8 cellular contexts compared by ENCODE assay signal in genomic region chr3:13480340-13481318, GRCh38. TPM values are rescaled to one million over a fixed set of nuclear protein-coding genes. Genes with fewer than 3 reads are reported as not detected.
DNase-seq lines count a peak whose midpoint lies in the region; ATAC-seq and TF ChIP-seq lines count a peak whose summit lies in the region.

No MANE protein-coding gene starts in this region.

- TF ChIP-seq POLR2A in body of pancreas (IDR thresholded peaks at IDR 0.05) (peak; percentile 71 to 85 (median 84)), spleen (IDR thresholded peaks at IDR 0.05) (no peak)

- H3K27me3 ChIP-seq in BJ (ENCODE audit: control insufficient read depth, insufficient read depth, low read length) (no peaks in the 10 kb centered on the region), OCI-LY1 (ENCODE audit: insufficient read depth, low read length) (0 out of 2 replicates have a peak, but pooled peaks cover 3% of the 10 kb centered on the region), body of pancreas (no peaks in the 10 kb centered on the region), spleen (replicated peaks in 1 of 7) (no peaks in the 10 kb centered on the region)

- ATAC-seq in GM21528 (IDR thresholded peaks at IDR 0.05; ENCODE audit: low FRiP score, unreplicated experiment) (peak; percentile 29), body of pancreas (peak; percentile 55)

- H2AFZ ChIP-seq in OCI-LY1 (ENCODE audit: low read length): no peak overlapping the region

- POLR2A ChIA-PET in BJ (lab: Charles Lee): interaction anchor here (0.6 to 0.8 kb wide), 4 partner anchors 400 to 1467 kb away, joined by 3 to 14 read pairs (median 6); partner anchors contain the start of gene NR2C2

- no peaks in the 10 kb centered on the region for H3F3A ChIP-seq in OCI-LY1 (ENCODE audit: insufficient read depth, low read length)

- intact Hi-C loops in body of pancreas (cut with DNase I): no loop called here
- intact Hi-C loops in spleen (cut with DNase I; ENCODE audit: low total_unique reads): no loop called here

- H3K9me3 ChIP-seq in OCI-LY1 (ENCODE audit: low read length): no peaks in the 10 kb centered on the region
- H3K9me3 ChIP-seq in body of pancreas: no peaks in the 10 kb centered on the region
- no peaks in the 10 kb centered on the region for H3K9me3 ChIP-seq in spleen

- 11 to 56% methylated on average over 4 to 34 of the region's 70 CpGs for WGBS in body of pancreas, 2 donors
- WGBS in spleen, 5 donors: 21 to 35% (median 31%) methylated on average over 42 to 70 of the region's 70 CpGs

- TF ChIP-seq CTCF in BJ (IDR thresholded peaks at IDR 0.05; ENCODE audit: insufficient read depth, low read depth, low read length) (no peak), OCI-LY1 (IDR thresholded peaks at IDR 0.05; ENCODE audit: low read length) (no peak), body of pancreas (IDR thresholded peaks at IDR 0.05) (peak in 2 of 7 experiments; percentile 9 to 27), spleen (IDR thresholded peaks at IDR 0.05 in 8 of 11, conservative IDR thresholded peaks at IDR 0.05 in 3 of 11) (no peak)

- peak overlapping the region; percentile 66 for H3K4me2 ChIP-seq in OCI-LY1 (ENCODE audit: low read length)

- H4K20me1 ChIP-seq in OCI-LY1 (ENCODE audit: insufficient read depth, low read length): no peaks in the 10 kb centered on the region

- H3K27ac ChIP-seq in OCI-LY1 (ENCODE audit: low read depth, low read length, poor library complexity, severe bottlenecking): no peak overlapping the region
- H3K27ac ChIP-seq in body of pancreas: peak overlapping the region; percentile 89 to 96 (median 93)
- peak overlapping the region in 6 of 8 donors; percentile 87 to 93 (median 92) for H3K27ac ChIP-seq in spleen

- H3K4me3 ChIP-seq in BJ (ENCODE audit: low read depth, low read length) (peak overlapping the region; percentile 48), OCI-LY1 (ENCODE audit: low read depth, low read length, poor library complexity, severe bottlenecking) (peak overlapping the region; percentile 70), body of pancreas (peak overlapping the region; percentile 34 to 37), spleen (peak overlapping the region; percentile 49 to 91 (median 70))

- CTCF ChIA-PET in BJ (lab: Yijun Ruan, JAX): interaction anchor here (0.6 to 13.8 kb wide), 9 partner anchors 15 to 389 kb away, joined by 3 to 107 read pairs (median 6); no protein-coding TSS in a partner anchor

- H3K36me3 ChIP-seq in BJ (ENCODE audit: control insufficient read depth, insufficient read depth, low read length) (peaks cover 2% of the 10 kb centered on the region; the same call in 1 of the 2 replicates), OCI-LY1 (ENCODE audit: insufficient read depth, low read length) (no peaks in the 10 kb centered on the region), body of pancreas (replicated peaks in 1 of 2; ENCODE audit: insufficient read depth in 1 of 2, low read depth in 2 of 2) (no peaks in the 10 kb centered on the region), spleen (no peaks in the 10 kb centered on the region)

- no peaks in the 10 kb centered on the region for H3K9me2 ChIP-seq in OCI-LY1 (ENCODE audit: low read depth, low read length)

- H3K4me1 ChIP-seq in OCI-LY1 (ENCODE audit: insufficient read depth, low read length, severe bottlenecking) (peaks cover 12% of the 10 kb centered on the region), body of pancreas (peaks cover 63% of the 10 kb centered on the region), spleen (peaks cover 6 to 39% (median 26%) of the 10 kb centered on the region in 6 donors)

- no peak for DNase-seq in BJ (ENCODE audit: low read depth)
- peak; percentile 84 to 93 (median 92) for DNase-seq in body of pancreas
- peak; percentile 11 for DNase-seq in iris pigment epithelial cell (ENCODE audit: low read depth)
- peak; percentile 84 for DNase-seq in spleen
- no peak for DNase-seq in NCI-H510A treated with DMSO at 0.1 percent for 48 hours (lab: John Stamatoyannopoulos, UW)
- no peak for DNase-seq in EL

- H3K9ac ChIP-seq in OCI-LY1 (ENCODE audit: low read length): no peak overlapping the region; the same call in 1 of the 2 replicates

- no peaks in the 10 kb centered on the region for H3K79me2 ChIP-seq in OCI-LY1 (ENCODE audit: insufficient read depth, low read length)

RNA-seq across cellular contexts. Expression of gene HDAC11, which starts 0.5 kb away (rescaled TPM):
- polyA plus RNA-seq in BJ (2011; rRNA removed): 9.8 and 16.0 TPM in 2 replicates
- 9.4 and 10.1 TPM in 2 replicates for polyA minus RNA-seq in BJ (2011; rRNA and poly(A)+ RNA removed)
- total RNA-seq in body of pancreas: 10 to 100 TPM; 13.8 to 45.4 TPM
- total RNA-seq in spleen: 10 to 100 TPM in 2 of 7 donors, 1 to 10 TPM in 5; 4.2 to 11.2 (median 6.3) TPM
- polyA plus RNA-seq in spleen: 1 to 10 TPM; 2.5 to 6.5 (median 3.3) TPM

Comparison
In these comparisons a context has a peak if more than half of its experiments do, and no peak if none do; other contexts are left out.
1. DNase-seq: peak in body of pancreas (4 of 4), iris pigment epithelial cell (single experiment) and spleen (single experiment); none in BJ (single experiment), NCI-H510A treated with DMSO at 0.1 percent for 48 hours (single experiment) and EL (single experiment).
2. POLR2A ChIP-seq: peak in body of pancreas (3 of 3); none in spleen (0 of 3).
3. Peak in every context shown above with its lines, with median percentiles within 50 percentile points of each other: H3K4me3 ChIP-seq.